ENCODE assay signal across 8 cellular contexts in the genomic region with DNA sequence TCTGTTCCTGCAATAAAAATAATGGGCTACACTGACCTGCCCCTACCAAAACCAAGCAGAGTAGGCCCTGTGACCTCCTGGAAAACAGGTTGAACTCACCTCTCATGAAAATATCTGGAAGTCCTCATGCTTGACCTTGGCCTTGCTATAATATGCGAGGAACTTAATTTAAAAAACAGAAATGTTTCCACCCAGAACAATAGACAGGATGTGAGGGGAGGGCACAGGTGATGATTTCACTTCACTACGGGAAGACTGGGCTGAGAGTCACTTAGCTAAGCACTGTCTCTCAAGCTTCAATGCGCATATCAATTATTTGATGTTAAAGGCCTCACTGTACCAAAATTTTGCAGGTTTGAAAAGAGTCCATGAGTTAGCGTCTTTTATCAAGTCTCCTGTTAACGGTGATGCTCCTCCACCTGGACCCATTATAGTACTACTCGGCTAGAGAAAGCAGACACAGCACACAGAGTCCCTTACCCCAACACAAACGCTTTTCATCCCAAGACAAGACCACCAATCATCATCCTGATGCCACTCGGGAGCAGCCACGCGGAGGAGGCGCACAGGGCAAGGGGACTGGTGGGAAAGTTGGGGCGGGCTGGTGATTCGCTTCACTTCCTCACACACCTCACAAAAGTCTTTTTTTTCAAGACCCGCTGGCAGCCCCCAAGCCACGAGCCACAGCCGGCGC. TPM values are rescaled to one million over a fixed set of nuclear protein-coding genes. Genes with fewer than 3 reads are reported as not detected.
A peak's percentile ranks its signal among the peaks of the same experiment; 100 is the strongest.
DNase-seq lines count a peak whose midpoint lies in the region; ATAC-seq, FAIRE-seq and TF ChIP-seq lines count a peak whose summit lies in the region.

No MANE protein-coding gene starts in this region.

- peaks cover 52% of the 10 kb centered on the region for H3K79me2 ChIP-seq in HepG2 (ENCODE audit: insufficient read depth, low read length)

- no peaks in the 10 kb centered on the region for H4K20me1 ChIP-seq in HepG2 (ENCODE audit: insufficient read depth, low read length)

- H3K27ac ChIP-seq in brain microvascular endothelial cell (peak overlapping the region; percentile 76), HepG2 (ENCODE audit: extremely low read length, insufficient read depth, low read length) (peak overlapping the region; percentile 94), thoracic aorta (peak overlapping the region; percentile 82 to 84)

- DNase-seq in NCI-H1092 treated with DMSO at 0.1 percent for 48 hours (lab: John Stamatoyannopoulos, UW) (peak; percentile 18), NCI-H1092 (lab: John Stamatoyannopoulos, UW) (no peak), LNCaP clone FGC (ENCODE audit: low read depth) (no peak), brain microvascular endothelial cell (peak; percentile 11), HepG2 (ENCODE audit: low spot score) (no peak), thoracic aorta (ENCODE audit: low spot score) (no peak), NCI-H1048 (lab: John Stamatoyannopoulos, UW) (no peak)

- H3K27me3 ChIP-seq in brain microvascular endothelial cell (replicated peaks) (no peaks in the 10 kb centered on the region), HepG2 (ENCODE audit: control insufficient read depth in 1 of 2, insufficient read depth in 2 of 2, low read length in 2 of 2) (no peaks in the 10 kb centered on the region; a peak in 1 of 5 replicates), thoracic aorta (replicated peaks; ENCODE audit: insufficient read depth) (no peaks in the 10 kb centered on the region)

- no peak for FAIRE-seq in HepG2 (lab: Jason Lieb, UNC)

- H3K9me3 ChIP-seq in HepG2 (ENCODE audit: low read length) = peaks cover 30% of the 10 kb centered on the region
- peaks cover 25% of the 10 kb centered on the region for H3K9me3 ChIP-seq in thoracic aorta

- in situ Hi-C loops in brain microvascular endothelial cell (cut with HindIII; ENCODE audit: low pct_ligation_motif_present, low sequenced_read_pairs) (no loop called here), HepG2 (cut with HindIII; ENCODE audit: extremely low pct_ligation_motif_present, low pct_unique_long_range_greater_than_20kb) (no loop called here)

- WGBS in HepG2 (ENCODE audit: low lambda C conversion rate) = 10% methylated on average over 12 of the region's 17 CpGs

- no peak for TF ChIP-seq CTCF in LNCaP clone FGC (IDR thresholded peaks at IDR 0.05; ENCODE audit: control insufficient read depth, extremely low read depth, insufficient read depth)
- no peak for TF ChIP-seq CTCF in brain microvascular endothelial cell (IDR thresholded peaks at IDR 0.05; ENCODE audit: low read depth, low read length, missing control alignments)
- TF ChIP-seq CTCF in HepG2 (CRISPR knock-in tag; IDR thresholded peaks at IDR 0.05) = no peak
- TF ChIP-seq CTCF in thoracic aorta (IDR thresholded peaks at IDR 0.05) = no peak

- H3K36me3 ChIP-seq in brain microvascular endothelial cell (replicated peaks) = peaks cover 13% of the 10 kb centered on the region
- H3K36me3 ChIP-seq in HepG2 (replicated peaks in 1 of 2; ENCODE audit: control insufficient read depth in 1 of 2, insufficient read depth in 2 of 2, low read length in 2 of 2) = peaks cover 5 to 33% of the 10 kb centered on the region in 2 experiments; a peak in 4 of 5 replicates
- peaks cover 24% of the 10 kb centered on the region for H3K36me3 ChIP-seq in thoracic aorta

- peak overlapping the region; percentile 89 for H3K4me2 ChIP-seq in HepG2 (ENCODE audit: low read depth, low read length)

- CTCF ChIA-PET in HepG2 (lab: Yijun Ruan, JAX; ENCODE audit: low intra/inter-chr PET ratio, low total read pairs) = no interaction called here

- TF ChIP-seq POLR2A in HepG2 (IDR thresholded peaks at IDR 0.05; ENCODE audit: insufficient read depth in 1 of 2, low read depth in 2 of 2, low read length in 2 of 2) = no peak
- no peak for TF ChIP-seq POLR2A in GM18505 (IDR thresholded peaks at IDR 0.05; ENCODE audit: borderline replicate concordance, extremely low read depth, insufficient read depth, insufficient read length)

- H3K4me3 ChIP-seq in LNCaP clone FGC (ENCODE audit: low read depth, low read length) = peak overlapping the region; percentile 76
- H3K4me3 ChIP-seq in brain microvascular endothelial cell (ENCODE audit: low read depth, low read length) = peak overlapping the region; percentile 86
- H3K4me3 ChIP-seq in HepG2 (replicated peaks in 1 of 3; ENCODE audit: insufficient read depth in 1 of 3, low read depth in 2 of 3, low read length in 3 of 3) = peak overlapping the region; percentile 83 to 95 (median 90)
- peak overlapping the region; percentile 84 for H3K4me3 ChIP-seq in thoracic aorta

- no peak overlapping the region for H2AFZ ChIP-seq in HepG2 (ENCODE audit: low read length)

- H3K9ac ChIP-seq in HepG2 (ENCODE audit: insufficient read depth, low read depth, low read length) = peak overlapping the region; percentile 96

- intact Hi-C loops in HepG2 (cut with micrococcal nuclease; ENCODE audit: unreplicated experiment) = loop anchor here (10.0 kb wide), 1 partner anchor 202 kb away; a partner anchor contains a TSS

- H3K4me1 ChIP-seq in HepG2 (ENCODE audit: insufficient read depth, low read length) (peaks cover 11% of the 10 kb centered on the region), thoracic aorta (ENCODE audit: control insufficient read depth in 1 of 2, low read depth in 2 of 2) (peaks cover 0 to 6% of the 10 kb centered on the region in 2 donors)

- TF ChIP-seq EP300 in HepG2 (IDR thresholded peaks at IDR 0.05; ENCODE audit: low read depth in 2 of 2, low read length in 2 of 2) (no peak), HepG2 (CRISPR knock-in tag; IDR thresholded peaks at IDR 0.05; ENCODE audit: borderline replicate concordance) (no peak)

- POLR2A ChIA-PET in HepG2 (lab: Yijun Ruan, JAX) = interaction anchor here (1.2 to 1.5 kb wide), 3 partner anchors 8 to 202 kb away, joined by 4 to 8 read pairs (median 6); no protein-coding TSS in a partner anchor

- TF ChIP-seq RAD21 in HepG2 (CRISPR knock-in tag; IDR thresholded peaks at IDR 0.05) = no peak

- ATAC-seq in HepG2 = peak; percentile 19
- ATAC-seq in thoracic aorta (ENCODE audit: insufficient number of reproducible peaks, low FRiP score, low read depth) = no peak
- no peak for ATAC-seq in GM18505 (IDR thresholded peaks at IDR 0.05; ENCODE audit: unreplicated experiment)

- BruUV-seq in HepG2 (replicated peaks; lab: Mats Ljungman, UMichigan) = TSS peak; percentile 54

RNA-seq across cellular contexts. Expression of a gene that starts 25.9 kb away (rescaled TPM):
- total RNA-seq in HepG2 (2016; rRNA removed; fragmentation: Illumina TruSeq; extraction: Trizol) = 22.1 and 30.8 TPM in 2 replicates
- 5.8 and 6.7 TPM in 2 replicates for total RNA-seq in HepG2 (2016; cell fraction: cytosol; rRNA removed; fragmentation: Illumina TruSeq; extraction: Trizol; ENCODE audit: low read depth)
- total RNA-seq in HepG2 (2016; cell fraction: insoluble cytoplasmic fraction; rRNA removed; fragmentation: Illumina TruSeq; extraction: Trizol) = 19.8 and 25.5 TPM in 2 replicates
- 9.7 and 10.0 TPM in 2 replicates for total RNA-seq in HepG2 (2016; cell fraction: membrane; rRNA removed; fragmentation: Illumina TruSeq; extraction: Trizol)
- 52.2 and 56.6 TPM in 2 replicates for total RNA-seq in HepG2 (2016; cell fraction: nucleus; rRNA removed; fragmentation: Illumina TruSeq; extraction: Trizol)
- 7.3 and 8.5 TPM in 2 replicates for polyA plus RNA-seq in HepG2 (2011; rRNA removed)
- polyA plus RNA-seq in HepG2 (2011; cell fraction: cytosol; rRNA removed) = 4.1 and 5.4 TPM in 2 replicates
- 9.3 and 11.0 TPM in 2 replicates for polyA plus RNA-seq in HepG2 (2011; cell fraction: nucleus; rRNA removed)
- polyA plus RNA-seq in HepG2 (2012) = 15.8 and 19.1 TPM in 2 replicates
- polyA plus RNA-seq in HepG2 (2016; cell fraction: cytosol; fragmentation: Illumina TruSeq; extraction: Trizol; ENCODE audit: low read depth) = 3.4 and 4.8 TPM in 2 replicates
- polyA plus RNA-seq in HepG2 (2016; cell fraction: insoluble cytoplasmic fraction; fragmentation: Illumina TruSeq; extraction: Trizol; ENCODE audit: low read depth) = 17.6 and 19.7 TPM in 2 replicates
- polyA plus RNA-seq in HepG2 (2016; cell fraction: membrane; fragmentation: Illumina TruSeq; extraction: Trizol; ENCODE audit: low read depth) = 3.4 and 3.9 TPM in 2 replicates
- 46.6 and 52.5 TPM in 2 replicates for polyA plus RNA-seq in HepG2 (2016; cell fraction: nucleus; fragmentation: Illumina TruSeq; extraction: Trizol; ENCODE audit: insufficient read depth, low read depth)
- 9.2 and 12.5 TPM in 2 replicates for polyA minus RNA-seq in HepG2 (2011; rRNA and poly(A)+ RNA removed; ENCODE audit: low replicate concordance)
- 8.0 and 10.3 TPM in 2 replicates for polyA minus RNA-seq in HepG2 (2011; cell fraction: cytosol; rRNA and poly(A)+ RNA removed)
- 63.2 and 68.8 TPM in 2 replicates for polyA minus RNA-seq in HepG2 (2011; cell fraction: nucleus; rRNA and poly(A)+ RNA removed)
- total RNA-seq in thoracic aorta = 10 to 100 TPM; 12.2 to 45.5 TPM

RNA-seq across cellular contexts. Expression of a gene that starts 26.0 kb away (rescaled TPM):
- total RNA-seq in HepG2 (2016; rRNA removed; fragmentation: Illumina TruSeq; extraction: Trizol) = 15.2 and 34.4 TPM in 2 replicates
- total RNA-seq in HepG2 (2016; cell fraction: cytosol; rRNA removed; fragmentation: Illumina TruSeq; extraction: Trizol; ENCODE audit: low read depth) = 7.6 and 8.9 TPM in 2 replicates
- total RNA-seq in HepG2 (2016; cell fraction: insoluble cytoplasmic fraction; rRNA removed; fragmentation: Illumina TruSeq; extraction: Trizol) = 13.6 and 34.0 TPM in 2 replicates
- total RNA-seq in HepG2 (2016; cell fraction: membrane; rRNA removed; fragmentation: Illumina TruSeq; extraction: Trizol) = 11.8 and 14.1 TPM in 2 replicates
- 49.2 and 56.6 TPM in 2 replicates for total RNA-seq in HepG2 (2016; cell fraction: nucleus; rRNA removed; fragmentation: Illumina TruSeq; extraction: Trizol)
- polyA plus RNA-seq in HepG2 (2011; rRNA removed) = 48.9 and 49.7 TPM in 2 replicates
- 22.7 and 24.8 TPM in 2 replicates for polyA plus RNA-seq in HepG2 (2011; cell fraction: cytosol; rRNA removed)
- 174 and 175 TPM in 2 replicates for polyA plus RNA-seq in HepG2 (2011; cell fraction: nucleus; rRNA removed)
- polyA plus RNA-seq in HepG2 (2012) = 26.4 and 37.4 TPM in 2 replicates
- polyA plus RNA-seq in HepG2 (2016; cell fraction: cytosol; fragmentation: Illumina TruSeq; extraction: Trizol; ENCODE audit: low read depth) = 3.8 and 4.2 TPM in 2 replicates
- 10.8 and 13.5 TPM in 2 replicates for polyA plus RNA-seq in HepG2 (2016; cell fraction: insoluble cytoplasmic fraction; fragmentation: Illumina TruSeq; extraction: Trizol; ENCODE audit: low read depth)
- polyA plus RNA-seq in HepG2 (2016; cell fraction: membrane; fragmentation: Illumina TruSeq; extraction: Trizol; ENCODE audit: low read depth) = 7.6 and 7.7 TPM in 2 replicates
- 84.5 and 84.7 TPM in 2 replicates for polyA plus RNA-seq in HepG2 (2016; cell fraction: nucleus; fragmentation: Illumina TruSeq; extraction: Trizol; ENCODE audit: insufficient read depth, low read depth)
- 58.1 and 71.6 TPM in 2 replicates for polyA minus RNA-seq in HepG2 (2011; rRNA and poly(A)+ RNA removed; ENCODE audit: low replicate concordance)
- polyA minus RNA-seq in HepG2 (2011; cell fraction: cytosol; rRNA and poly(A)+ RNA removed) = 14.6 and 15.7 TPM in 2 replicates
- polyA minus RNA-seq in HepG2 (2011; cell fraction: nucleus; rRNA and poly(A)+ RNA removed) = 111 and 114 TPM in 2 replicates
- 10 to 100 TPM; 46.6 to 74.3 TPM for total RNA-seq in thoracic aorta

Comparison
In these comparisons a context has a peak if more than half of its experiments do, and no peak if none do; other contexts are left out.
1. DNase-seq: peak in NCI-H1092 treated with DMSO at 0.1 percent for 48 hours (single experiment) and brain microvascular endothelial cell (single experiment); none in NCI-H1092 (single experiment), LNCaP clone FGC (single experiment), HepG2 (single experiment), thoracic aorta (single experiment) and NCI-H1048 (single experiment).
2. Peak in every context shown above with its lines, with median percentiles within 50 percentile points of each other: H3K4me3 ChIP-seq and H3K27ac ChIP-seq.